Comparison of ENCODE assay signal across 1 cellular context in the genomic region with DNA sequence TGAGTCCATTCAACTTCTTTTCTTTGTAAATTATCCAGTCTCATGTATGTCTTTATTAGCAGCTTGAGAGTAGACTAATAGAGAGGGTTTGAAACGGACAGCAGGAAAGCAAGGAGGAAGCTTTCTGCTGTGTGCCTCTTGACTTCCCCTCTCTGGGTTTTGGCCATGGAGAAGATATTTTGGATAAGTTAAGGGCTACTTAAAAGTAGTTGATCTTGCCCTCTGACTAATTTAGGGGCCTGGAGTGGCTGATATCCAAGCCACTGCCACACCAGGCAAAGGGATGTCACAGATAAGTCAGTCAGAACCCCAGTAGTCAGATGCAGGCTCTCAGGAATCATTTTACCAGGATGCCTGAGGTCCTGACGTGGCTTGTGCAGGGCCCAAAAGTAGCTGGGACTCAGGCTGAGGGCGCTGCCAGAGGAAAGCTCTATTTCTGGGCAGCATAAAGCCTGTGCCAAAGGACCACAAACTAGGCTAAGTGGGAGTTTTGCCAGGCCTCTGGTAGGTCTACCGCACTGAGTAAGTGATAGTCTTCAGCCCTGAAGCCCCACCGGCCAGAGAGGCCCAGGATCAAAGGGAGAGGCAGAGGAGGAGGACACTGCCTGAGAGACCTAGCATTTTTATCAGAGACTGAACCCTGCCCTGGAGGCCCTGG.
TF ChIP-seq lines count a peak whose summit lies in the region.

No MANE protein-coding gene starts in this region.

TF ChIP-seq in H1, 55 proteins besides CTCF, POLR2A, EP300 and RAD21 (continued from another document):
- TF ChIP-seq USF2 (IDR thresholded peaks at IDR 0.05; ENCODE audit: low read length) (no peak), PHF8 (conservative IDR thresholded peaks at IDR 0.05; ENCODE audit: low read depth, low read length) (no peak), KDM1A (IDR thresholded peaks at IDR 0.05; ENCODE audit: borderline replicate concordance, low read length) (no peak)
- TF ChIP-seq, protein P1, sequence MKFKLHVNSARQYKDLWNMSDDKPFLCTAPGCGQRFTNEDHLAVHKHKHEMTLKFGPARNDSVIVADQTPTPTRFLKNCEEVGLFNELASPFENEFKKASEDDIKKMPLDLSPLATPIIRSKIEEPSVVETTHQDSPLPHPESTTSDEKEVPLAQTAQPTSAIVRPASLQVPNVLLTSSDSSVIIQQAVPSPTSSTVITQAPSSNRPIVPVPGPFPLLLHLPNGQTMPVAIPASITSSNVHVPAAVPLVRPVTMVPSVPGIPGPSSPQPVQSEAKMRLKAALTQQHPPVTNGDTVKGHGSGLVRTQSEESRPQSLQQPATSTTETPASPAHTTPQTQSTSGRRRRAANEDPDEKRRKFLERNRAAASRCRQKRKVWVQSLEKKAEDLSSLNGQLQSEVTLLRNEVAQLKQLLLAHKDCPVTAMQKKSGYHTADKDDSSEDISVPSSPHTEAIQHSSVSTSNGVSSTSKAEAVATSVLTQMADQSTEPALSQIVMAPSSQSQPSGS (IDR thresholded peaks at IDR 0.05; ENCODE audit: low read length): no peak
